In the genomic region with DNA sequence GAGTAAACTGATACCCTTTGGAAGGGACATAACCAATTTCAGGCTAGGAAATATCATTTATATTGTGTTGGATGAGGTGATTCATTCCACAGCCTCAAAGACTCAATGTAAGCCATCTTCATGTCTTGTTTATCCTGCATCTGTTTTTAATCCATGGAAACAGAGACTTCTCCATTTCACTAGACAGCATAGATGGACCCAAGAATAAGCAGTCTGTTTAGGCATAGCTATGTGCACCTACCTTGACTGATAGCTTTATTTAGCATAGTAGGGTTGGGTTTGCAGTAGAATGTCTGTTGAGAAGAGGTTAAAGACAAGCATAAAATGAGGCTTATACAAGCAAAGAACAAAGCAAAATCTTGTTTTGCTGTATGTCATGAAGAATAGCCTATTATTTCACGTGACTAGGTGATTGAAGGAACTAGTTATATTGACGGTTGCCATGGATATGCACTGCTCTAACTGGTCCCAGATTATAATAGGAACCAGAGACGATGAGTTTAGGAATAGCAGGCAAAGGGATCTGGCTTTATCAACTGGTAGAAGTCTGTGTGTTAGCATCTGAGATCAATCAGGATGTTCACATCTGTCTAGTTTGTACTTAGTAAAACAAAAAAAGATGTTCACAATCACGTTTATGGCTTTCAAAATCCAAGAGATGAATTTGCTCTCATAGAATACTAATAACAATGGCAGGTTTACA, we compare ENCODE assay signal across 29 cellular contexts.
A peak's percentile ranks its signal among the peaks of the same experiment; 100 is the strongest.
DNase-seq lines count a peak whose midpoint lies in the region; ATAC-seq, FAIRE-seq and TF ChIP-seq lines count a peak whose summit lies in the region.
"Had no signal": no experiment of that assay in that cellular context is flagged by ENCODE, and none has a peak within 500 bp of the region (broad histone marks: within the 10 kb centered on the region; RNA-seq: fewer than 3 reads in every experiment).

No MANE protein-coding gene starts in this region.

- H3K36me3 Mint-ChIP-seq in HFFc6 (ENCODE audit: low read depth) = no peaks in the 10 kb centered on the region
- H3K36me3 Mint-ChIP-seq: immature natural killer cell, neural progenitor cell had no signal

- H3K9me3 ChIP-seq in esophagus muscularis mucosa = no peaks in the 10 kb centered on the region
- H3K9me3 ChIP-seq: BLaER1 treated with 17β-estradiol and CSF1 and Interleukin-3, amounts not matched to agents 10 nM and 100 nM; MG63 had no signal

- DNase-seq in AG08395 (ENCODE audit: low spot score) (peak; percentile 41), HFFc6 (peak; percentile 6), esophagus muscularis mucosa (ENCODE audit: extremely low spot score) (peak; percentile 14), myocyte (ENCODE audit: low read depth) (peak; percentile 39), germinal center (ENCODE audit: low spot score) (no peak), RCC 7860 (ENCODE audit: low spot score) (no peak), activated gamma-delta T cell (lab: John Stamatoyannopoulos, UW) (no peak)
- DNase-seq: activated T-cell treated with anti-CD3 and anti-CD28 coated beads, Interleukin-2, amount 50 U/mL, for 24 hours; DMS79; GF-D8; immature natural killer cell; left cardiac atrium; mammary epithelial cell; MG63; NCI-H2029; NCI-H226; NCI-H526 treated with DMSO at 0.1 percent for 48 hours; PC-9; Right ventricle myocardium superior; stimulated activated naive CD4-positive, alpha-beta T cell; T-helper 2 cell had no signal

- no peaks in the 10 kb centered on the region; the same call in 1 of the 2 replicates for H3K27me3 Mint-ChIP-seq in HFFc6 (ENCODE audit: insufficient read depth)
- H3K27me3 Mint-ChIP-seq: activated T-cell treated with anti-CD3 and anti-CD28 coated beads, Interleukin-2, amount 50 U/mL, for 24 hours; central memory CD8-positive, alpha-beta T cell; dendritic cell treated with granulocyte-macrophage colony-stimulating factor and Interleukin-4, amounts not matched to agents 40 ng/mL and 50 ng/mL, for 4 days had no signal

- no peak overlapping the region for H3K4me3 Mint-ChIP-seq in HFFc6
- H3K4me3 Mint-ChIP-seq: activated T-cell treated with anti-CD3 and anti-CD28 coated beads, Interleukin-2, amount 50 U/mL, for 24 hours; central memory CD8-positive, alpha-beta T cell; dendritic cell treated with granulocyte-macrophage colony-stimulating factor and Interleukin-4, amounts not matched to agents 40 ng/mL and 50 ng/mL, for 4 days; immature natural killer cell; neural progenitor cell had no signal

- no peak for TF ChIP-seq POLR2A in esophagus muscularis mucosa (IDR thresholded peaks at IDR 0.05; ENCODE audit: low read depth)

- H3K4me3 ChIP-seq in esophagus muscularis mucosa = no peak overlapping the region
- H3K4me3 ChIP-seq: BLaER1 treated with 17β-estradiol and CSF1 and Interleukin-3, amounts not matched to agents 10 nM and 100 nM; MG63; neural progenitor cell; PC-9; smooth muscle cell had no signal

- H3K27ac Mint-ChIP-seq in HFFc6 = no peak overlapping the region
- H3K27ac Mint-ChIP-seq: activated T-cell treated with anti-CD3 and anti-CD28 coated beads, Interleukin-2, amount 50 U/mL, for 24 hours; dendritic cell treated with granulocyte-macrophage colony-stimulating factor and Interleukin-4, amounts not matched to agents 40 ng/mL and 50 ng/mL, for 4 days; immature natural killer cell; neural progenitor cell had no signal

- peaks cover 6 to 24% (median 18%) of the 10 kb centered on the region in 4 donors for H3K4me1 ChIP-seq in esophagus muscularis mucosa

- no peaks in the 10 kb centered on the region for H3K9me3 Mint-ChIP-seq in HFFc6
- H3K9me3 Mint-ChIP-seq: activated T-cell treated with anti-CD3 and anti-CD28 coated beads, Interleukin-2, amount 50 U/mL, for 24 hours; central memory CD8-positive, alpha-beta T cell; dendritic cell treated with granulocyte-macrophage colony-stimulating factor and Interleukin-4, amounts not matched to agents 40 ng/mL and 50 ng/mL, for 4 days; neural progenitor cell had no signal

- H3K36me3 ChIP-seq in esophagus muscularis mucosa = no peaks in the 10 kb centered on the region
- H3K36me3 ChIP-seq: BLaER1 treated with 17β-estradiol and CSF1 and Interleukin-3, amounts not matched to agents 10 nM and 100 nM; MG63; neural progenitor cell had no signal

- H3K27ac ChIP-seq in esophagus muscularis mucosa (replicated peaks in 1 of 4) = no peak overlapping the region
- H3K27ac ChIP-seq: neural progenitor cell, parathyroid adenoma, PC-9 had no signal

- TF ChIP-seq CTCF in HFFc6 (IDR thresholded peaks at IDR 0.05) (no peak), esophagus muscularis mucosa (IDR thresholded peaks at IDR 0.05) (no peak)

- no peak for FAIRE-seq in RCC 7860 (lab: Jason Lieb, UNC)
- FAIRE-seq: urothelium cell line had no signal

- intact Hi-C loops in esophagus muscularis mucosa (cut with DNase I) = no loop called here

- no peaks in the 10 kb centered on the region for H3K27me3 ChIP-seq in esophagus muscularis mucosa
- H3K27me3 ChIP-seq: BLaER1 treated with 17β-estradiol and CSF1 and Interleukin-3, amounts not matched to agents 10 nM and 100 nM; MG63; neural progenitor cell had no signal

- ATAC-seq in HG03175 (IDR thresholded peaks at IDR 0.05; ENCODE audit: unreplicated experiment) = no peak

- WGBS in esophagus muscularis mucosa = 59% methylated on average over 4 of the region's 4 CpGs

- no peak for TF ChIP-seq EP300 in esophagus muscularis mucosa (IDR thresholded peaks at IDR 0.05)

- peaks cover 14% of the 10 kb centered on the region for H3K4me1 Mint-ChIP-seq in HFFc6 (ENCODE audit: low read depth)

Comparison
In these comparisons a context has a peak if more than half of its experiments do, and no peak if none do; other contexts are left out.
1. DNase-seq: peak in AG08395 (single experiment), HFFc6 (single experiment), esophagus muscularis mucosa (single experiment) and myocyte (single experiment); none in germinal center (single experiment), RCC 7860 (single experiment) and activated gamma-delta T cell (single experiment).